23 cellular contexts compared by ENCODE assay signal in the genomic region with DNA sequence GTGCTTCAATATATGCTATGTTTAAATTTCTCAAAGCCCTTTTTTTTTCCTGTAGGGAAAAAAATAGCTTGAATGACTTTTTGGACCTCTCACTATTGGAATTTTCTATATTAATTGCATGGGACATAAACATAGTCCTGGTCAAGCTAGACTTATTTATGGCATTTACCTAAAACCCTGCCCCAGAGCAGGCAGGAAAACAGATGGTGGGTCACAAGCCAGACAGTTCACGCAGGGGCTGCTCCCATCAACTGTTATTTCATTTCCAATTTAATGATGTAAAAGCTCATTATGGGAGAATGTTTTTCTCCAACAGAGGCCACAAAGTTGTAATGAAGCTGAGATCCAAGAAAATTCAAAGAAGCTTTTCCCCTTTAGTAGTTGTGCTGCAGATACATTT.
"Had no signal": no experiment of that assay in that cellular context is flagged by ENCODE, and none has a peak within 500 bp of the region (broad histone marks: within the 10 kb centered on the region; RNA-seq: fewer than 3 reads in every experiment).

No MANE protein-coding gene starts in this region.

- H3K79me2 ChIP-seq: parathyroid adenoma had no signal

- H3K36me3 Mint-ChIP-seq: memory B cell; natural killer cell treated with Interleukin-12 subunit alpha and Interleukin-12 subunit beta and Interleukin-15 and Interleukin-18, amount 100 ng/mL, for 72 hours; stimulated activated naive B cell treated with anti-CD40 and anti-IgM and Interleukin-4, amounts not matched to agents 10 μg/mL and 1 μg/mL and 100 μg/mL, for 72 hours had no signal

- H3K4me1 ChIP-seq: gastrocnemius medialis, heart right ventricle, left lung, lower lobe of right lung, parathyroid adenoma, prostate gland, sigmoid colon, testis, tibial nerve, upper lobe of right lung had no signal

- H3K27me3 ChIP-seq: gastrocnemius medialis, heart right ventricle, left lung, sigmoid colon, testis, tibial nerve, upper lobe of right lung, vagina had no signal

- H3K9me3 Mint-ChIP-seq: dendritic cell treated with granulocyte-macrophage colony-stimulating factor and Interleukin-4, amounts not matched to agents 40 ng/mL and 50 ng/mL, for 4 days; endodermal cell; memory B cell; natural killer cell treated with Interleukin-12 subunit alpha and Interleukin-12 subunit beta and Interleukin-15 and Interleukin-18, amount 100 ng/mL, for 72 hours; stimulated activated naive B cell treated with anti-CD40 and anti-IgM and Interleukin-4, amounts not matched to agents 10 μg/mL and 1 μg/mL and 100 μg/mL, for 72 hours; stimulated activated naive CD8-positive, alpha-beta T cell treated with anti-CD3 and anti-CD28 coated beads, Interleukin-15, amount 100 ng/mL, for 72 hours had no signal

- H3K4me3 Mint-ChIP-seq: dendritic cell treated with granulocyte-macrophage colony-stimulating factor and Interleukin-4, amounts not matched to agents 40 ng/mL and 50 ng/mL, for 4 days; endodermal cell; memory B cell; natural killer cell treated with Interleukin-12 subunit alpha and Interleukin-12 subunit beta and Interleukin-15 and Interleukin-18, amount 100 ng/mL, for 72 hours; stimulated activated naive B cell treated with anti-CD40 and anti-IgM and Interleukin-4, amounts not matched to agents 10 μg/mL and 1 μg/mL and 100 μg/mL, for 72 hours; stimulated activated naive CD8-positive, alpha-beta T cell treated with anti-CD3 and anti-CD28 coated beads, Interleukin-15, amount 100 ng/mL, for 72 hours had no signal

- H2AFZ ChIP-seq: parathyroid adenoma had no signal

- H3K36me3 ChIP-seq: gastrocnemius medialis, heart right ventricle, left lung, lower lobe of right lung, prostate gland, sigmoid colon, tibial nerve, upper lobe of right lung, vagina had no signal

- H3K4me1 Mint-ChIP-seq: endodermal cell; memory B cell; stimulated activated naive B cell treated with anti-CD40 and anti-IgM and Interleukin-4, amounts not matched to agents 10 μg/mL and 1 μg/mL and 100 μg/mL, for 72 hours; stimulated activated naive CD8-positive, alpha-beta T cell treated with anti-CD3 and anti-CD28 coated beads, Interleukin-15, amount 100 ng/mL, for 72 hours had no signal

- FAIRE-seq: islet of Langerhans had no signal

- H3K27ac Mint-ChIP-seq: dendritic cell treated with granulocyte-macrophage colony-stimulating factor and Interleukin-4, amounts not matched to agents 40 ng/mL and 50 ng/mL, for 4 days; endodermal cell; memory B cell; natural killer cell treated with Interleukin-12 subunit alpha and Interleukin-12 subunit beta and Interleukin-15 and Interleukin-18, amount 100 ng/mL, for 72 hours; stimulated activated naive B cell treated with anti-CD40 and anti-IgM and Interleukin-4, amounts not matched to agents 10 μg/mL and 1 μg/mL and 100 μg/mL, for 72 hours; stimulated activated naive CD8-positive, alpha-beta T cell treated with anti-CD3 and anti-CD28 coated beads, Interleukin-15, amount 100 ng/mL, for 72 hours had no signal

- DNase-seq: endodermal cell; gastrocnemius medialis; heart right ventricle; hypothalamus; left lung; lower lobe of right lung; midbrain; sigmoid colon; stimulated activated CD4-positive, alpha-beta T cell treated with anti-CD3 and anti-CD28 coated beads, Interleukin-2, amount 100 ng/mL, for 24 hours; stimulated activated CD4-positive, alpha-beta T cell treated with anti-CD3 and anti-CD28 coated beads, Interleukin-4, amount 100 ng/mL, for 4 hours; stimulated activated naive B cell treated with anti-CD40 and anti-IgM and Interleukin-4, amounts not matched to agents 10 μg/mL and 1 μg/mL and 100 μg/mL, for 72 hours; stimulated activated naive CD8-positive, alpha-beta T cell treated with anti-CD3 and anti-CD28 coated beads, Interleukin-15, amount 100 ng/mL, for 72 hours; testis; upper lobe of right lung had no signal

- H3K27me3 Mint-ChIP-seq: dendritic cell treated with granulocyte-macrophage colony-stimulating factor and Interleukin-4, amounts not matched to agents 40 ng/mL and 50 ng/mL, for 4 days; stimulated activated naive CD8-positive, alpha-beta T cell treated with anti-CD3 and anti-CD28 coated beads, Interleukin-15, amount 100 ng/mL, for 72 hours had no signal

- H3K27ac ChIP-seq: gastrocnemius medialis, left lung, lower lobe of right lung, parathyroid adenoma, prostate gland, sigmoid colon, skin epidermis, testis, tibial nerve, upper lobe of right lung, vagina had no signal

- H3K9me3 ChIP-seq: gastrocnemius medialis, heart right ventricle, left lung, lower lobe of right lung, prostate gland, sigmoid colon, testis, tibial nerve, upper lobe of right lung, vagina had no signal

- H3K9ac ChIP-seq: parathyroid adenoma had no signal

- H3K4me3 ChIP-seq: gastrocnemius medialis, heart right ventricle, left lung, lower lobe of right lung, prostate gland, sigmoid colon, skin epidermis, testis, tibial nerve, upper lobe of right lung, vagina had no signal
